Comparison of ENCODE assay signal across 28 cellular contexts in genomic region chr12:47265391-47265790, GRCh38.
"Had no signal": no experiment of that assay in that cellular context is flagged by ENCODE, and none has a peak within 500 bp of the region (broad histone marks: within the 10 kb centered on the region; RNA-seq: fewer than 3 reads in every experiment).

No MANE protein-coding gene starts in this region.

- H3K36me3 ChIP-seq: gastroesophageal sphincter, heart left ventricle, left lung, ovary, sigmoid colon, spleen, thoracic aorta, tibial nerve, upper lobe of right lung, uterus had no signal

- H3K4me3 ChIP-seq: coronary artery, gastroesophageal sphincter, heart left ventricle, hepatocyte, left lung, ovary, psoas muscle, sigmoid colon, spleen, thoracic aorta, tibial nerve, upper lobe of right lung, uterus had no signal

- FAIRE-seq: endometrium, kidney had no signal

- H3K4me1 ChIP-seq: gastroesophageal sphincter, heart left ventricle, left lung, psoas muscle, sigmoid colon, tibial nerve, upper lobe of right lung, uterus had no signal

- ATAC-seq: gastroesophageal sphincter; heart left ventricle; left cardiac atrium; left lung; naive thymus-derived CD4-positive, alpha-beta T cell; psoas muscle; right cardiac atrium; stimulated activated naive B cell treated with anti-CD40 and anti-IgM and Interleukin-4, amounts not matched to agents 10 μg/mL and 1 μg/mL and 100 μg/mL, for 72 hours; upper lobe of right lung had no signal

- H3K4me2 ChIP-seq: hepatocyte had no signal

- H3K79me2 ChIP-seq: hepatocyte had no signal

- H3K27ac Mint-ChIP-seq: stimulated activated naive B cell treated with anti-CD40 and anti-IgM and Interleukin-4, amounts not matched to agents 10 μg/mL and 1 μg/mL and 100 μg/mL, for 72 hours; stimulated activated naive CD8-positive, alpha-beta T cell treated with anti-CD3 and anti-CD28 coated beads, Interleukin-15, Interleukin-2, amounts not matched to agents 100 ng/mL and 50 ng/mL, for 24 hours had no signal

- H3K9me3 ChIP-seq: gastroesophageal sphincter, left lung, ovary, psoas muscle, sigmoid colon, thoracic aorta, tibial nerve, upper lobe of right lung, uterus had no signal

- H3K4me3 Mint-ChIP-seq: stimulated activated naive CD8-positive, alpha-beta T cell treated with anti-CD3 and anti-CD28 coated beads, Interleukin-15, Interleukin-2, amounts not matched to agents 100 ng/mL and 50 ng/mL, for 24 hours had no signal

- H3K27me3 Mint-ChIP-seq: naive thymus-derived CD4-positive, alpha-beta T cell; stimulated activated naive B cell treated with anti-CD40 and anti-IgM and Interleukin-4, amounts not matched to agents 10 μg/mL and 1 μg/mL and 100 μg/mL, for 72 hours; stimulated activated naive CD8-positive, alpha-beta T cell treated with anti-CD3 and anti-CD28 coated beads, Interleukin-15, Interleukin-2, amounts not matched to agents 100 ng/mL and 50 ng/mL, for 24 hours had no signal

- H3K27me3 ChIP-seq: gastroesophageal sphincter, hepatocyte, left lung, ovary, sigmoid colon, spleen, tibial nerve, upper lobe of right lung, uterus had no signal

- DNase-seq: dermis blood vessel endothelial cell; effector memory CD4-positive, alpha-beta T cell; foreskin fibroblast; heart left ventricle; kidney; left cardiac atrium; left lung; mesenchymal stem cell; midbrain; naive thymus-derived CD4-positive, alpha-beta T cell; occipital lobe; ovary; posterior cingulate gyrus; psoas muscle; right cardiac atrium; sigmoid colon; spleen; stimulated activated CD4-positive, alpha-beta T cell treated with anti-CD3 and anti-CD28 coated beads, Interleukin-4, amount 100 ng/mL, for 24 hours; stimulated activated naive B cell treated with anti-CD40 and anti-IgM and Interleukin-4, amounts not matched to agents 10 μg/mL and 1 μg/mL and 100 μg/mL, for 72 hours; upper lobe of right lung; uterus had no signal

- H2AFZ ChIP-seq: hepatocyte had no signal

- H3K27ac ChIP-seq: coronary artery, gastroesophageal sphincter, heart left ventricle, hepatocyte, left lung, ovary, psoas muscle, sigmoid colon, spleen, thoracic aorta, tibial nerve, upper lobe of right lung, uterus had no signal
